Comparison of ENCODE assay signal across 8 cellular contexts in genomic region chr2:64143154-64144056, GRCh38. TPM values are rescaled to one million over a fixed set of nuclear protein-coding genes. Genes with fewer than 3 reads are reported as not detected.
A peak's percentile ranks its signal among the peaks of the same experiment; 100 is the strongest.
DNase-seq lines count a peak whose midpoint lies in the region; ATAC-seq and TF ChIP-seq lines count a peak whose summit lies in the region.

No MANE protein-coding gene starts in this region.

- TF ChIP-seq POLR2A in suprapubic skin (IDR thresholded peaks at IDR 0.05), result no peak

- peak; percentile 5 for ATAC-seq in HG02623 (IDR thresholded peaks at IDR 0.05; ENCODE audit: unreplicated experiment)

- H3K4me1 ChIP-seq in suprapubic skin, result peaks cover 45% of the 10 kb centered on the region

- no peaks in the 10 kb centered on the region for H3K9me3 ChIP-seq in suprapubic skin

- intact Hi-C loops in activated CD4-positive, alpha-beta T cell treated with anti-CD3 and anti-CD28 coated beads, Interleukin-2, amount 10 ng/mL, durations not matched to agents 24 days and 14 days (cut with micrococcal nuclease), result loop anchor here (1.0 to 5.0 kb wide), 12 partner anchors 8 to 509 kb away; partner anchors contain the start of genes AFTPH, SERTAD2 and UGP2

- H3K27me3 Mint-ChIP-seq in activated CD4-positive, alpha-beta T cell treated with anti-CD3 and anti-CD28 coated beads, Interleukin-2, amount 10 ng/mL, durations not matched to agents 24 days and 14 days, result no peaks in the 10 kb centered on the region
- H3K27me3 Mint-ChIP-seq in endothelial cell (ENCODE audit: unreplicated experiment), result peaks cover 3% of the 10 kb centered on the region
- no peaks in the 10 kb centered on the region for H3K27me3 Mint-ChIP-seq in mesothelial cell of epicardium (ENCODE audit: low read depth)

- TF ChIP-seq EP300 in suprapubic skin (IDR thresholded peaks at IDR 0.05), result no peak

- TF ChIP-seq CTCF in endothelial cell (IDR thresholded peaks at IDR 0.05; ENCODE audit: unreplicated experiment) (no peak), mesothelial cell of epicardium (IDR thresholded peaks at IDR 0.05; ENCODE audit: unreplicated experiment) (no peak), suprapubic skin (IDR thresholded peaks at IDR 0.05) (no peak)

- no peaks in the 10 kb centered on the region for H3K36me3 ChIP-seq in suprapubic skin

- under 1% methylated on average over 58 of the region's 69 CpGs for WGBS in suprapubic skin

- peaks cover 25% of the 10 kb centered on the region for H3K4me1 Mint-ChIP-seq in activated CD4-positive, alpha-beta T cell treated with anti-CD3 and anti-CD28 coated beads, Interleukin-2, amount 10 ng/mL, durations not matched to agents 24 days and 14 days
- H3K4me1 Mint-ChIP-seq in endothelial cell (ENCODE audit: unreplicated experiment), result peaks cover 40% of the 10 kb centered on the region
- H3K4me1 Mint-ChIP-seq in mesothelial cell of epicardium, result peaks cover 37% of the 10 kb centered on the region

- peak overlapping the region; percentile 96 for H3K27ac Mint-ChIP-seq in activated CD4-positive, alpha-beta T cell treated with anti-CD3 and anti-CD28 coated beads, Interleukin-2, amount 10 ng/mL, durations not matched to agents 24 days and 14 days
- H3K27ac Mint-ChIP-seq in endothelial cell (ENCODE audit: unreplicated experiment) (peak overlapping the region; percentile 95), mesothelial cell of epicardium (peak overlapping the region; percentile 97)

- DNase-seq in NCI-H82 (lab: John Stamatoyannopoulos, UW) (peak; percentile 67), NCI-H82 treated with DMSO at 0.1 percent for 48 hours (lab: John Stamatoyannopoulos, UW; ENCODE audit: unreplicated experiment) (no peak), NCI-H146 (lab: John Stamatoyannopoulos, UW) (peak; percentile 72), endothelial cell (ENCODE audit: low spot score) (peak; percentile 56), mesothelial cell of epicardium (ENCODE audit: low spot score in 2 of 2, unreplicated experiment in 2 of 2) (peak; percentile 27 to 66), suprapubic skin (ENCODE audit: low spot score in 2 of 2) (no peak)
- DNase-seq in activated CD4-positive, alpha-beta T cell treated with anti-CD3 and anti-CD28 coated beads, Interleukin-2, amount 10 ng/mL, durations not matched to agents 24 days and 14 days, result peak; percentile 83

- peak overlapping the region; percentile 98 for H3K27ac ChIP-seq in suprapubic skin

- no peaks in the 10 kb centered on the region for H3K27me3 ChIP-seq in suprapubic skin

- H3K36me3 Mint-ChIP-seq in activated CD4-positive, alpha-beta T cell treated with anti-CD3 and anti-CD28 coated beads, Interleukin-2, amount 10 ng/mL, durations not matched to agents 24 days and 14 days (ENCODE audit: low read depth), result peaks cover 29% of the 10 kb centered on the region
- H3K36me3 Mint-ChIP-seq in endothelial cell (ENCODE audit: low read depth, unreplicated experiment) (peaks cover 8% of the 10 kb centered on the region), mesothelial cell of epicardium (no peaks in the 10 kb centered on the region)

- H3K9me3 Mint-ChIP-seq in activated CD4-positive, alpha-beta T cell treated with anti-CD3 and anti-CD28 coated beads, Interleukin-2, amount 10 ng/mL, durations not matched to agents 24 days and 14 days, result no peaks in the 10 kb centered on the region
- H3K9me3 Mint-ChIP-seq in endothelial cell (ENCODE audit: unreplicated experiment) (no peaks in the 10 kb centered on the region), mesothelial cell of epicardium (no peaks in the 10 kb centered on the region)

- H3K4me3 Mint-ChIP-seq in activated CD4-positive, alpha-beta T cell treated with anti-CD3 and anti-CD28 coated beads, Interleukin-2, amount 10 ng/mL, durations not matched to agents 24 days and 14 days, result peak overlapping the region; percentile 99
- H3K4me3 Mint-ChIP-seq in endothelial cell (ENCODE audit: unreplicated experiment), result peak overlapping the region; percentile 98
- peak overlapping the region; percentile 96 for H3K4me3 Mint-ChIP-seq in mesothelial cell of epicardium

- H3K4me3 ChIP-seq in suprapubic skin, result peak overlapping the region; percentile 91

RNA-seq across cellular contexts. Expression of gene PELI1, which starts 0.8 kb away (rescaled TPM):
- total RNA-seq in activated CD4-positive, alpha-beta T cell treated with anti-CD3 and anti-CD28 coated beads, Interleukin-2, amount 10 ng/mL, durations not matched to agents 24 days and 14 days, result 31.9 and 33.8 TPM in 2 replicates
- total RNA-seq in endothelial cell (ENCODE audit: unreplicated experiment) (46.4 TPM), mesothelial cell of epicardium (124 to 134 TPM (median 129 TPM) in 3 replicates), suprapubic skin (10 to 100 TPM; 50.6 to 72.3 (median 59.7) TPM)

Comparison
In these comparisons a context has a peak if more than half of its experiments do, and no peak if none do; other contexts are left out.
1. DNase-seq: peak in NCI-H82 (single experiment), NCI-H146 (single experiment), activated CD4-positive, alpha-beta T cell treated with anti-CD3 and anti-CD28 coated beads, Interleukin-2, amount 10 ng/mL, durations not matched to agents 24 days and 14 days (single experiment), endothelial cell (single experiment) and mesothelial cell of epicardium (2 of 2); none in NCI-H82 treated with DMSO at 0.1 percent for 48 hours (single experiment) and suprapubic skin (0 of 2).
2. Peak in every context shown above with its lines, with median percentiles within 50 percentile points of each other: H3K27ac Mint-ChIP-seq and H3K4me3 Mint-ChIP-seq.